In the genomic region with DNA sequence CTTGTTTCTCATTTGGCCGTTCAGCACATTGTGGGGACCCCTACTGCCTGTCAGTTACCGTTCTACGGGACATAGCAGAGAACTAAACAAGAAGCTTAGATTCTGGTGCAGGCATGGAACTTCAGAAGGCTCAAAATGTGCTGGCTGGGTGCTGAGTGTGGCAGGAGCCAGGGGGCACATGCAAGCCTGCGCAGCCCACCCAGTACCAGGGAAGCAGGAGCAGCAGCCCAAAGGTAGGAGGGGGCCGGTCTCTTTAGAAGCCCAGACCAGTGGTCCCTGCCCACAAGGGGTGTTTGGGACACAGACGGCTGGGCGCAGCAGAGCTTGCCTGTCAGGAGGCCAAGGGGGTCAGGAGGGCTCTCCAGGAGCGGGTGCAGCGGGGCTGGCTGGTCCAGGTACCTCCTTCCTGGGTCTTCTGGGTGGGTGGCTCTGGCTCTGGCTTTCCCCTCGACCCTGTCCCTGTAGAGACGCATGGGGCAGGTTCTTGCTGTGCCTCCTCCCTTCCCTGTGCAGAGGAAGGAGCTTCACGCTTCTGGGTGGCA, we compare ENCODE assay signal across 26 cellular contexts. TPM values are rescaled to one million over a fixed set of nuclear protein-coding genes. Genes with fewer than 3 reads are reported as not detected.
DNase-seq lines count a peak whose midpoint lies in the region; ATAC-seq and TF ChIP-seq lines count a peak whose summit lies in the region.
"Had no signal": no experiment of that assay in that cellular context is flagged by ENCODE, and none has a peak within 500 bp of the region (broad histone marks: within the 10 kb centered on the region; RNA-seq: fewer than 3 reads in every experiment).

No MANE protein-coding gene starts in this region.

- no peak overlapping the region for H3K4me2 ChIP-seq in H9 (ENCODE audit: insufficient read depth, insufficient read length, low read length)
- H3K4me2 ChIP-seq in neural progenitor cell: no peak overlapping the region

- H4K8ac ChIP-seq in H9 (replicated peaks; ENCODE audit: insufficient read length, low read depth, low read length): no peak overlapping the region

- peaks cover 33% of the 10 kb centered on the region for H3K36me3 Mint-ChIP-seq in CD4-positive, alpha-beta T cell (ENCODE audit: low read depth)
- H3K36me3 Mint-ChIP-seq in H9 (ENCODE audit: insufficient read depth in 1 of 3, low read depth in 3 of 3) (peaks cover 14 to 41% (median 33%) of the 10 kb centered on the region in 3 experiments; a peak in 6 of 7 replicates), brain (peaks cover 11% of the 10 kb centered on the region), neural progenitor cell (peaks cover 13% of the 10 kb centered on the region)

- CTCF ChIA-PET in CD4-positive, alpha-beta T cell (lab: Charles Lee): no interaction called here

- H3K14ac ChIP-seq in H9 (ENCODE audit: insufficient read depth, low read length): no peak overlapping the region

- no CpG with 5 or more reads among the region's 12 CpGs for WGBS in H9 (ENCODE audit: extremely low coverage, insufficient read length, low lambda C conversion rate)

- H4K5ac ChIP-seq in H9 (ENCODE audit: insufficient read length, low read depth, low read length): no peak overlapping the region

- H4K20me1 ChIP-seq in H9 (ENCODE audit: control insufficient read depth, insufficient read depth, insufficient read length) (no peaks in the 10 kb centered on the region), neural progenitor cell (ENCODE audit: low read depth) (peaks cover 36% of the 10 kb centered on the region)

- H2BK12ac ChIP-seq in H9 (ENCODE audit: insufficient read length, low read depth, low read length): no peak overlapping the region

- peaks cover 7% of the 10 kb centered on the region for H3K23me2 ChIP-seq in H9 (ENCODE audit: insufficient read length, low read depth, low read length, poor library complexity, severe bottlenecking)

- no peak overlapping the region for H2BK120ac ChIP-seq in H9 (ENCODE audit: low read depth, low read length, poor library complexity, severe bottlenecking)

- no peak for ATAC-seq in CD4-positive, alpha-beta T cell (ENCODE audit: poor library complexity)
- no peak for ATAC-seq in HG02970 (IDR thresholded peaks at IDR 0.05; ENCODE audit: low FRiP score, unreplicated experiment)
- ATAC-seq: T-cell had no signal

- no peak overlapping the region for H3K23ac ChIP-seq in H9 (ENCODE audit: insufficient read length, low read depth, low read length)

- no peaks in the 10 kb centered on the region for H3K27me3 Mint-ChIP-seq in CD4-positive, alpha-beta T cell
- H3K27me3 Mint-ChIP-seq in H9 (ENCODE audit: low read depth): no peaks in the 10 kb centered on the region
- H3K27me3 Mint-ChIP-seq in brain: peaks cover 4% of the 10 kb centered on the region
- H3K27me3 Mint-ChIP-seq in neural progenitor cell (ENCODE audit: insufficient read depth, low read depth): peaks cover 5% of the 10 kb centered on the region
- H3K27me3 Mint-ChIP-seq: progenitor cell of endocrine pancreas, T-cell had no signal

- H3F3A ChIP-seq in neural progenitor cell (ENCODE audit: low read depth): peaks cover 22% of the 10 kb centered on the region

- no peaks in the 10 kb centered on the region for H3K36me3 ChIP-seq in neural progenitor cell

- H3K4me1 ChIP-seq in H9 (ENCODE audit: insufficient read depth, low read length) (no peaks in the 10 kb centered on the region), neural progenitor cell (peaks cover 4% of the 10 kb centered on the region)

- H3K79me1 ChIP-seq in H9 (ENCODE audit: insufficient read depth, low read depth, low read length, poor library complexity, severe bottlenecking): peaks cover 7% of the 10 kb centered on the region

- H2BK15ac ChIP-seq in H9 (ENCODE audit: low read depth, low read length): no peak overlapping the region

- H3K9ac ChIP-seq in H9 (ENCODE audit: extremely low read depth, insufficient read length, low read length) (no peak overlapping the region), neural progenitor cell (no peak overlapping the region)

- no peak for TF ChIP-seq CTCF in CD4-positive, alpha-beta T cell (IDR thresholded peaks at IDR 0.05)
- TF ChIP-seq CTCF in H9 (conservative IDR thresholded peaks at IDR 0.05) (no peak), brain (conservative IDR thresholded peaks at IDR 0.05) (no peak), neural progenitor cell (IDR thresholded peaks at IDR 0.05) (no peak)

- no peak overlapping the region for H3K56ac ChIP-seq in H9 (ENCODE audit: insufficient read length, low read depth, low read length)

- no peaks in the 10 kb centered on the region for H3K9me3 Mint-ChIP-seq in CD4-positive, alpha-beta T cell
- H3K9me3 Mint-ChIP-seq in H9: peaks cover 0 to 2% of the 10 kb centered on the region in 2 experiments; a peak in 2 of 5 replicates
- no peaks in the 10 kb centered on the region for H3K9me3 Mint-ChIP-seq in brain
- no peaks in the 10 kb centered on the region for H3K9me3 Mint-ChIP-seq in neural progenitor cell
- H3K9me3 Mint-ChIP-seq: T-cell had no signal

- H3K79me2 ChIP-seq in H9 (ENCODE audit: insufficient read depth, low read length) (peaks cover 8% of the 10 kb centered on the region; the same call in 1 of the 2 replicates), neural progenitor cell (ENCODE audit: low read depth) (peaks cover 74% of the 10 kb centered on the region)

- H3K4me1 Mint-ChIP-seq in CD4-positive, alpha-beta T cell (ENCODE audit: low read depth): peaks cover 42% of the 10 kb centered on the region
- H3K4me1 Mint-ChIP-seq in H9 (peaks cover 39 to 40% of the 10 kb centered on the region in 2 experiments), brain (peaks cover 41% of the 10 kb centered on the region), neural progenitor cell (peaks cover 16% of the 10 kb centered on the region)

- intact Hi-C loops in CD4-positive, alpha-beta T cell (cut with DNase I, micrococcal nuclease): loop anchor here in 1 of 2 experiments (5.0 to 10.0 kb wide), 3 partner anchors 53 to 245 kb away; partner anchors contain the start of genes BET1L, RIC8A and RNH1

- H3K4ac ChIP-seq in H9 (ENCODE audit: low read depth, low read length): no peak overlapping the region

- H3K27ac ChIP-seq in CD4-positive, alpha-beta T cell (ENCODE audit: low read depth, low read length): no peak overlapping the region
- H3K27ac ChIP-seq in H9 (ENCODE audit: insufficient read length, low read depth, low read length) (no peak overlapping the region), neural progenitor cell (no peak overlapping the region)
- H3K27ac ChIP-seq: PC-9 had no signal

- no peak overlapping the region for H2AFZ ChIP-seq in H9 (ENCODE audit: low read length)
- H2AFZ ChIP-seq in neural progenitor cell (replicated peaks): no peak overlapping the region
- H2AFZ ChIP-seq: PC-9 had no signal

- POLR2A ChIA-PET in CD4-positive, alpha-beta T cell (lab: Charles Lee): interaction anchor here (3.6 kb wide), 1 partner anchor 54 kb away, joined by 27 read pairs; the partner anchor contains the start of gene RNH1

- H3K27me3 ChIP-seq in CD4-positive, alpha-beta T cell (ENCODE audit: control insufficient read depth, insufficient read depth, low read length): no peaks in the 10 kb centered on the region
- H3K27me3 ChIP-seq in H9 (ENCODE audit: insufficient read depth, low read length) (no peaks in the 10 kb centered on the region), neural progenitor cell (no peaks in the 10 kb centered on the region)
- H3K27me3 ChIP-seq: stomach, upper lobe of left lung had no signal

- no peak overlapping the region for H3K27ac Mint-ChIP-seq in CD4-positive, alpha-beta T cell
- no peak overlapping the region for H3K27ac Mint-ChIP-seq in H9
- peak overlapping the region in 1 of 5 experiments; percentile 19 for H3K27ac Mint-ChIP-seq in brain
- H3K27ac Mint-ChIP-seq in neural progenitor cell: no peak overlapping the region
- H3K27ac Mint-ChIP-seq: progenitor cell of endocrine pancreas had no signal

- H4K91ac ChIP-seq in H9 (ENCODE audit: insufficient read length, low read depth, low read length): no peak overlapping the region

- H3K9me3 ChIP-seq in CD4-positive, alpha-beta T cell (ENCODE audit: control insufficient read depth, low read length): no peaks in the 10 kb centered on the region
- H3K9me3 ChIP-seq in H9 (ENCODE audit: control insufficient read depth, low read depth, low read length) (no peaks in the 10 kb centered on the region), neural progenitor cell (ENCODE audit: low read depth) (no peaks in the 10 kb centered on the region)
- H3K9me3 ChIP-seq: stomach, upper lobe of left lung had no signal

- no peak overlapping the region for H2AK5ac ChIP-seq in H9 (ENCODE audit: insufficient read length, low read length)

- no peak overlapping the region for H3K4me3 ChIP-seq in neural progenitor cell

- H2BK20ac ChIP-seq in H9 (ENCODE audit: low read depth, low read length, poor library complexity, severe bottlenecking): no peak overlapping the region

- H3K18ac ChIP-seq in H9 (ENCODE audit: insufficient read length, low read depth, low read length): no peak overlapping the region

- peak overlapping the region; percentile 99 for H3K4me3 Mint-ChIP-seq in CD4-positive, alpha-beta T cell
- peak overlapping the region; percentile 51 to 96; a peak in 3 of 5 replicates for H3K4me3 Mint-ChIP-seq in H9
- H3K4me3 Mint-ChIP-seq in brain: peak overlapping the region in 4 of 5 experiments; percentile 92 to 99 (median 96)
- peak overlapping the region; percentile 100 for H3K4me3 Mint-ChIP-seq in neural progenitor cell

- no peak for DNase-seq in CD4-positive, alpha-beta T cell
- DNase-seq in H9: no peak
- no peak for DNase-seq in neural progenitor cell (ENCODE audit: low spot score)
- DNase-seq in NCI-H1417 (lab: John Stamatoyannopoulos, UW): no peak
- no peak for DNase-seq in activated naive CD4-positive, alpha-beta T cell (lab: John Stamatoyannopoulos, UW)
- no peak for DNase-seq in MV-4-11 (lab: John Stamatoyannopoulos, UW)
- DNase-seq: activated CD4-positive, alpha-beta T cell treated with anti-CD3 and anti-CD28 coated beads for 48 hours; activated effector memory CD4-positive, alpha-beta T cell treated with Interleukin-2 at 50 U/mL for 16 hours; COR-L47; dermis blood vessel endothelial cell; EL; hypothalamus; islet precursor cell; mammary epithelial cell; NCI-H1436 treated with DMSO at 0.1 percent for 48 hours; PC-9; stimulated activated CD4-positive, alpha-beta T cell treated with anti-CD3 and anti-CD28 coated beads, Interleukin-2, amount 100 ng/mL, for 48 hours; stomach; T-cell; upper lobe of left lung had no signal

- H2BK5ac ChIP-seq in H9 (ENCODE audit: insufficient read length, low read length): no peak overlapping the region

- H3T11ph ChIP-seq in H9 (ENCODE audit: low read length): no peak overlapping the region

RNA-seq across cellular contexts. Expression of gene PTDSS2, which starts 2.2 kb away (rescaled TPM):
- 10 to 100 TPM; 15.2 to 18.4 TPM for total RNA-seq in CD4-positive, alpha-beta T cell
- total RNA-seq in H9 (2021) (53.4 and 55.3 TPM in 2 replicates), neural progenitor cell (ENCODE audit: low replicate concordance) (24.7 and 44.2 TPM in 2 replicates)
- 20.6 TPM for polyA plus RNA-seq in brain (ENCODE audit: insufficient read depth, low read depth, low replicate concordance)

RNA-seq across cellular contexts. Expression of gene ANO9, which starts 10.5 kb away (rescaled TPM):
- total RNA-seq in CD4-positive, alpha-beta T cell: 100 to 1,000 TPM; 109 to 114 TPM
- total RNA-seq in H9 (2021): 12.3 and 13.1 TPM in 2 replicates
- polyA plus RNA-seq in brain (ENCODE audit: insufficient read depth, low read depth, low replicate concordance): 1.6 TPM
- 1.3 and 4.7 TPM in 2 replicates for total RNA-seq in neural progenitor cell (ENCODE audit: low replicate concordance)
- total RNA-seq: endothelial cell of umbilical vein, fibroblast of villous mesenchyme, skeletal muscle tissue had no signal

RNA-seq across cellular contexts. Expression of gene SIGIRR, which starts 37.5 kb away (rescaled TPM):
- total RNA-seq in CD4-positive, alpha-beta T cell: 100 to 1,000 TPM; 358 to 392 TPM
- total RNA-seq in H9 (2021) (85.7 and 89.7 TPM in 2 replicates), neural progenitor cell (ENCODE audit: low replicate concordance) (5.4 and 8.4 TPM in 2 replicates)
- 33.2 TPM for polyA plus RNA-seq in brain (ENCODE audit: insufficient read depth, low read depth, low replicate concordance)

RNA-seq across cellular contexts. Expression of gene RNH1, which starts 54.8 kb away (rescaled TPM):
- 100 to 1,000 TPM; 131 to 132 TPM for total RNA-seq in CD4-positive, alpha-beta T cell
- 60.0 and 67.0 TPM in 2 replicates for total RNA-seq in H9 (2021)
- 142 TPM for polyA plus RNA-seq in brain (ENCODE audit: insufficient read depth, low read depth, low replicate concordance)
- 10.5 and 44.8 TPM in 2 replicates for total RNA-seq in neural progenitor cell (ENCODE audit: low replicate concordance)

RNA-seq across cellular contexts. Expression of gene PKP3, which starts 58.3 kb away (rescaled TPM):
- under 1 TPM in 1 of 2 experiments, not detected in 1; 0.60 TPM for total RNA-seq in CD4-positive, alpha-beta T cell
- total RNA-seq in H9 (2021) (41.7 and 43.8 TPM in 2 replicates), neural progenitor cell (ENCODE audit: low replicate concordance) (6.5 and 8.5 TPM in 2 replicates)
- polyA plus RNA-seq in brain (ENCODE audit: insufficient read depth, low read depth, low replicate concordance): 0.32 TPM
